ENCODE assay signal across 1 cellular context in the genomic region with DNA sequence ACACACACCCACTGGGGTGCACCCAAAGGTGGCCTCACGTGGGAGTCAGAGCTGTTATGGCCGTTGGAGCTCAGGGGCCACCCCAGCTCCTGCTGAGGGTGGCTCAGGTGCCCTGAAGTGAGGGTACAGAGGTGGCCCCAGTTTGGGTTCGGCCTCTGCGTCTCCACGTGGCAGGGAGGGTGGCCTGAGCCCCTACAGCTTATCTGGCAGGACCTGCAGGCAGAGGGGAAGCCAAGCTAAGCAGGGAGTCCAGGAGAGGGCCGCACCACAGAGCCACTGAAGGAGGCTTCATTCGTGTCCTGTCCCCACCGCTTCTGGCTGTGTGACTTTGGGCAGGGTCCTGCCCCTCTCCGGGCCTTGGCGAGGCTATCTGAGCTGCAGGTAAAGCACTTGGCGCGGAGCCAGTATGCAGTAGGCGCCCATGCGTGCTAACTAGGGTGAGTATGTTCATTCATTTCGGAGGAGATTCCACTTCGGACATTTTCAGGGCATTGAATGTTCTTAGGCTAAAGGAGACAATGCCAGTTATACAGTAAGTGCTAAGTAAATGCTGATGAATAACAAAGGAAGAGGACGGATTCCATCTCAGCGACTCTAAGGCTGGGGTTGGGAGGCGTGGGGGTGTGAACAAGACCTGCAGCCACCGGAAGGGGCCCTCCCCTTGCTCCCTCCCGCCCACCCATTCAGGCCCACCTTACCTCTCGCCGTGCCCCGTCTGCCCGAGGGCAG.
TF ChIP-seq lines count a peak whose summit lies in the region.

No MANE protein-coding gene starts in this region.

TF ChIP-seq in GM23338, 12 proteins besides CTCF, POLR2A, EP300 and RAD21 (continued from another document):
- TF ChIP-seq, protein P1, sequence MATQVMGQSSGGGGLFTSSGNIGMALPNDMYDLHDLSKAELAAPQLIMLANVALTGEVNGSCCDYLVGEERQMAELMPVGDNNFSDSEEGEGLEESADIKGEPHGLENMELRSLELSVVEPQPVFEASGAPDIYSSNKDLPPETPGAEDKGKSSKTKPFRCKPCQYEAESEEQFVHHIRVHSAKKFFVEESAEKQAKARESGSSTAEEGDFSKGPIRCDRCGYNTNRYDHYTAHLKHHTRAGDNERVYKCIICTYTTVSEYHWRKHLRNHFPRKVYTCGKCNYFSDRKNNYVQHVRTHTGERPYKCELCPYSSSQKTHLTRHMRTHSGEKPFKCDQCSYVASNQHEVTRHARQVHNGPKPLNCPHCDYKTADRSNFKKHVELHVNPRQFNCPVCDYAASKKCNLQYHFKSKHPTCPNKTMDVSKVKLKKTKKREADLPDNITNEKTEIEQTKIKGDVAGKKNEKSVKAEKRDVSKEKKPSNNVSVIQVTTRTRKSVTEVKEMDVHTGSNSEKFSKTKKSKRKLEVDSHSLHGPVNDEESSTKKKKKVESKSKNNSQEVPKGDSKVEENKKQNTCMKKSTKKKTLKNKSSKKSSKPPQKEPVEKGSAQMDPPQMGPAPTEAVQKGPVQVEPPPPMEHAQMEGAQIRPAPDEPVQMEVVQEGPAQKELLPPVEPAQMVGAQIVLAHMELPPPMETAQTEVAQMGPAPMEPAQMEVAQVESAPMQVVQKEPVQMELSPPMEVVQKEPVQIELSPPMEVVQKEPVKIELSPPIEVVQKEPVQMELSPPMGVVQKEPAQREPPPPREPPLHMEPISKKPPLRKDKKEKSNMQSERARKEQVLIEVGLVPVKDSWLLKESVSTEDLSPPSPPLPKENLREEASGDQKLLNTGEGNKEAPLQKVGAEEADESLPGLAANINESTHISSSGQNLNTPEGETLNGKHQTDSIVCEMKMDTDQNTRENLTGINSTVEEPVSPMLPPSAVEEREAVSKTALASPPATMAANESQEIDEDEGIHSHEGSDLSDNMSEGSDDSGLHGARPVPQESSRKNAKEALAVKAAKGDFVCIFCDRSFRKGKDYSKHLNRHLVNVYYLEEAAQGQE (IDR thresholded peaks at IDR 0.05; ENCODE audit: unreplicated experiment), result no peak
- TF ChIP-seq ZNF114 (CRISPR knock-in tag; IDR thresholded peaks at IDR 0.05), result no peak
- TF ChIP-seq EZH2 (IDR thresholded peaks at IDR 0.05; ENCODE audit: low read depth, unreplicated experiment), result no peak
- peak; percentile 27; the same call in 1 of the 2 replicates for TF ChIP-seq POLR2AphosphoS5 (IDR thresholded peaks at IDR 0.05; ENCODE audit: low read depth)
